Comparison of ENCODE assay signal across 29 cellular contexts in genomic region chr5:90575712-90576111, GRCh38. TPM values are rescaled to one million over a fixed set of nuclear protein-coding genes. Genes with fewer than 3 reads are reported as not detected.
"Had no signal": no experiment of that assay in that cellular context is flagged by ENCODE, and none has a peak within 500 bp of the region (broad histone marks: within the 10 kb centered on the region; RNA-seq: fewer than 3 reads in every experiment).

No MANE protein-coding gene starts in this region.

- H3K9ac ChIP-seq: neural progenitor cell, parathyroid adenoma had no signal

- H3K4me3 ChIP-seq: neural progenitor cell, ovary, psoas muscle, right lobe of liver, sigmoid colon, stomach, thoracic aorta, tibial artery, transverse colon, upper lobe of right lung, uterus had no signal

- H3K79me2 ChIP-seq: parathyroid adenoma had no signal

- H3K27ac Mint-ChIP-seq: natural killer cell; nephron; neural progenitor cell; progenitor cell of endocrine pancreas; stimulated activated effector memory CD8-positive, alpha-beta T cell treated with anti-CD3 and anti-CD28 coated beads, Interleukin-12 subunit alpha, Interleukin-12 subunit beta, amount 100 ng/mL, for 72 hours; stimulated activated naive B cell treated with anti-CD40 and anti-IgM and Interleukin-4, amounts not matched to agents 10 μg/mL and 1 μg/mL and 100 μg/mL, for 72 hours; stimulated activated naive CD8-positive, alpha-beta T cell treated with anti-CD3 and anti-CD28 coated beads, Interleukin-15, Interleukin-2, amounts not matched to agents 100 ng/mL and 50 ng/mL, for 24 hours; type B pancreatic cell had no signal

- H3K36me3 Mint-ChIP-seq: natural killer cell; stimulated activated effector memory CD8-positive, alpha-beta T cell treated with anti-CD3 and anti-CD28 coated beads, Interleukin-12 subunit alpha, Interleukin-12 subunit beta, amount 100 ng/mL, for 72 hours; type B pancreatic cell had no signal

- H2AFZ ChIP-seq: neural progenitor cell, parathyroid adenoma had no signal

- FAIRE-seq: small intestine had no signal

- H3K9me3 ChIP-seq: ovary, right lobe of liver, thoracic aorta, transverse colon, uterus had no signal

- H3K27me3 Mint-ChIP-seq: progenitor cell of endocrine pancreas, type B pancreatic cell had no signal

- H3K4me1 ChIP-seq: neural progenitor cell, parathyroid adenoma, psoas muscle, right lobe of liver, sigmoid colon, stomach, tibial artery, transverse colon, upper lobe of right lung, uterus had no signal

- H3K4me2 ChIP-seq: neural progenitor cell had no signal

- ATAC-seq: natural killer cell; psoas muscle; right cardiac atrium; right lobe of liver; stimulated activated effector memory CD8-positive, alpha-beta T cell treated with anti-CD3 and anti-CD28 coated beads, Interleukin-12 subunit alpha, Interleukin-12 subunit beta, amount 100 ng/mL, for 72 hours; stimulated activated naive B cell treated with anti-CD40 and anti-IgM and Interleukin-4, amounts not matched to agents 10 μg/mL and 1 μg/mL and 100 μg/mL, for 72 hours; upper lobe of right lung had no signal

- H3K36me3 ChIP-seq: neural progenitor cell, ovary, right lobe of liver, sigmoid colon, stomach, thoracic aorta, tibial artery, transverse colon, upper lobe of right lung, uterus had no signal

- H3K27ac ChIP-seq: neural progenitor cell, ovary, parathyroid adenoma, psoas muscle, right lobe of liver, sigmoid colon, stomach, thoracic aorta, tibial artery, transverse colon, upper lobe of right lung, uterus had no signal

- H3K4me3 Mint-ChIP-seq: natural killer cell; nephron; neural progenitor cell; stimulated activated effector memory CD8-positive, alpha-beta T cell treated with anti-CD3 and anti-CD28 coated beads, Interleukin-12 subunit alpha, Interleukin-12 subunit beta, amount 100 ng/mL, for 72 hours; stimulated activated naive B cell treated with anti-CD40 and anti-IgM and Interleukin-4, amounts not matched to agents 10 μg/mL and 1 μg/mL and 100 μg/mL, for 72 hours; stimulated activated naive CD8-positive, alpha-beta T cell treated with anti-CD3 and anti-CD28 coated beads, Interleukin-15, Interleukin-2, amounts not matched to agents 100 ng/mL and 50 ng/mL, for 24 hours; type B pancreatic cell had no signal

- H3K4me1 Mint-ChIP-seq: natural killer cell; nephron; neural progenitor cell; stimulated activated effector memory CD8-positive, alpha-beta T cell treated with anti-CD3 and anti-CD28 coated beads, Interleukin-12 subunit alpha, Interleukin-12 subunit beta, amount 100 ng/mL, for 72 hours; stimulated activated naive B cell treated with anti-CD40 and anti-IgM and Interleukin-4, amounts not matched to agents 10 μg/mL and 1 μg/mL and 100 μg/mL, for 72 hours had no signal

- DNase-seq: natural killer cell; occipital lobe; ovary; posterior cingulate gyrus; psoas muscle; right cardiac atrium; right lobe of liver; sigmoid colon; stimulated activated CD4-positive, alpha-beta T cell treated with anti-CD3 and anti-CD28 coated beads, Interleukin-15, amount 100 ng/mL, for 24 hours; stimulated activated CD4-positive, alpha-beta T cell treated with anti-CD3 and anti-CD28 coated beads, Interleukin-2, amount 100 ng/mL, for 24 hours; stimulated activated CD4-positive, alpha-beta T cell treated with anti-CD3 and anti-CD28 coated beads, Interleukin-2, amount 100 ng/mL, for 48 hours; stimulated activated CD4-positive, alpha-beta T cell treated with anti-CD3 and anti-CD28 coated beads, Interleukin-4, amount 100 ng/mL, for 24 hours; stimulated activated naive B cell treated with anti-CD40 and anti-IgM and Interleukin-4, amounts not matched to agents 10 μg/mL and 1 μg/mL and 100 μg/mL, for 72 hours; stimulated activated naive CD4-positive, alpha-beta T cell treated with Interleukin-2 at 50 U/mL for 16 hours; stomach; tibial artery; transverse colon; upper lobe of right lung; uterus had no signal

- H3K27me3 ChIP-seq: neural progenitor cell, ovary, right lobe of liver, sigmoid colon, stomach, tibial artery, transverse colon, upper lobe of right lung, uterus had no signal

RNA-seq across cellular contexts. Expression of gene ADGRV1, which starts 17.1 kb away (rescaled TPM):
- total RNA-seq: subcutaneous adipose tissue had no signal
